Comparison of ENCODE assay signal across 13 cellular contexts in genomic region chr13:29508874-29509249, GRCh38.
DNase-seq lines count a peak whose midpoint lies in the region; TF ChIP-seq lines count a peak whose summit lies in the region.
"Had no signal": no experiment of that assay in that cellular context is flagged by ENCODE, and none has a peak within 500 bp of the region (broad histone marks: within the 10 kb centered on the region; RNA-seq: fewer than 3 reads in every experiment).

No MANE protein-coding gene starts in this region.

- in situ Hi-C loops in ACHN (cut with HindIII; ENCODE audit: low pct_ligation_motif_present, low pct_unique_long_range_greater_than_20kb, low sequenced_read_pairs) = no loop called here

- no peaks in the 10 kb centered on the region for H3K27me3 ChIP-seq in BE2C
- H3K27me3 ChIP-seq in Caco-2 (replicated peaks; ENCODE audit: control insufficient read depth, insufficient read depth, low read length) = no peaks in the 10 kb centered on the region
- H3K27me3 ChIP-seq in neural cell (ENCODE audit: insufficient read depth, low read depth, low read length) = no peaks in the 10 kb centered on the region

- H3K4me1 ChIP-seq in BE2C = peaks cover 39% of the 10 kb centered on the region
- peaks cover 14% of the 10 kb centered on the region for H3K4me1 ChIP-seq in Caco-2
- H3K4me1 ChIP-seq: foreskin keratinocyte had no signal

- H4K20me1 ChIP-seq in neural cell (ENCODE audit: insufficient read depth) = no peaks in the 10 kb centered on the region

- H3K9me2 ChIP-seq in neural cell (ENCODE audit: insufficient read depth, low read length) = no peaks in the 10 kb centered on the region

- H3K4me2 ChIP-seq in neural cell (ENCODE audit: low read length) = no peak overlapping the region

- no peaks in the 10 kb centered on the region for H3K9me3 Mint-ChIP-seq in Caco-2 (ENCODE audit: unreplicated experiment)
- no peaks in the 10 kb centered on the region for H3K9me3 Mint-ChIP-seq in brain
- H3K9me3 Mint-ChIP-seq in osteocyte (ENCODE audit: unreplicated experiment) = no peaks in the 10 kb centered on the region
- H3K9me3 Mint-ChIP-seq: activated CD4-positive, alpha-beta T cell treated with anti-CD3 and anti-CD28 coated beads, Interleukin-2, amount 10 ng/mL, durations not matched to agents 7 days and 5 days; mesothelial cell of epicardium; nephron progenitor cell had no signal

- H3K36me3 ChIP-seq in BE2C (peaks cover 29% of the 10 kb centered on the region), Caco-2 (ENCODE audit: control insufficient read depth, insufficient read depth, low read length) (0 out of 2 replicates have a peak, but pooled peaks cover 1% of the 10 kb centered on the region), neural cell (ENCODE audit: insufficient read depth, low read length) (no peaks in the 10 kb centered on the region)

- H3K27ac Mint-ChIP-seq in Caco-2 (ENCODE audit: unreplicated experiment) = peak overlapping the region; percentile 87
- peak overlapping the region in 4 of 5 experiments; percentile 17 to 86 (median 70) for H3K27ac Mint-ChIP-seq in brain
- H3K27ac Mint-ChIP-seq in osteocyte (ENCODE audit: unreplicated experiment) = no peak overlapping the region
- H3K27ac Mint-ChIP-seq: activated CD4-positive, alpha-beta T cell treated with anti-CD3 and anti-CD28 coated beads, Interleukin-2, amount 10 ng/mL, durations not matched to agents 7 days and 5 days; mesothelial cell of epicardium; nephron progenitor cell had no signal

- DNase-seq in BE2C (peak; percentile 67), Caco-2 (no peak), NCI-H2171 (lab: John Stamatoyannopoulos, UW) (no peak), ACHN (no peak), osteocyte (ENCODE audit: extremely low spot score, unreplicated experiment) (no peak)

- no TSS peak for BruUV-seq in Caco-2 (replicated peaks; lab: Mats Ljungman, UMichigan)

- no peaks in the 10 kb centered on the region for H3F3A ChIP-seq in neural cell (ENCODE audit: insufficient read depth, low read length, poor library complexity, severe bottlenecking)

- peaks cover 20% of the 10 kb centered on the region for H3K4me1 Mint-ChIP-seq in Caco-2 (ENCODE audit: low read depth, unreplicated experiment)
- H3K4me1 Mint-ChIP-seq in brain = peaks cover 66% of the 10 kb centered on the region
- peaks cover 36% of the 10 kb centered on the region for H3K4me1 Mint-ChIP-seq in osteocyte (ENCODE audit: unreplicated experiment)

- no peaks in the 10 kb centered on the region for H3K9me3 ChIP-seq in BE2C
- no peaks in the 10 kb centered on the region for H3K9me3 ChIP-seq in Caco-2
- no peaks in the 10 kb centered on the region for H3K9me3 ChIP-seq in neural cell (ENCODE audit: low read length)
- H3K9me3 ChIP-seq: thoracic aorta had no signal

- no peak for TF ChIP-seq EP300 in neural cell (conservative IDR thresholded peaks at IDR 0.05; ENCODE audit: poor library complexity, severe bottlenecking)

- TF ChIP-seq RAD21 in neural cell (conservative IDR thresholded peaks at IDR 0.05) = no peak

- no peaks in the 10 kb centered on the region for H3K79me2 ChIP-seq in neural cell (replicated peaks; ENCODE audit: insufficient read depth, low read length)

- H3K4me3 ChIP-seq in BE2C (ENCODE audit: low read depth, low read length) = no peak overlapping the region
- no peak overlapping the region for H3K4me3 ChIP-seq in Caco-2 (ENCODE audit: low read depth, low read length)
- peak overlapping the region; percentile 25 for H3K4me3 ChIP-seq in neural cell (ENCODE audit: low read length)
- H3K4me3 ChIP-seq: thoracic aorta had no signal

- H3K9ac ChIP-seq in neural cell (ENCODE audit: low read length) = peak overlapping the region; percentile 3

- H3K4me3 Mint-ChIP-seq in Caco-2 (ENCODE audit: unreplicated experiment) = peak overlapping the region; percentile 32
- H3K4me3 Mint-ChIP-seq in brain = no peak overlapping the region
- H3K4me3 Mint-ChIP-seq in osteocyte (ENCODE audit: unreplicated experiment) = no peak overlapping the region
- H3K4me3 Mint-ChIP-seq: activated CD4-positive, alpha-beta T cell treated with anti-CD3 and anti-CD28 coated beads, Interleukin-2, amount 10 ng/mL, durations not matched to agents 7 days and 5 days; activated naive CD8-positive, alpha-beta T cell; mesothelial cell of epicardium; nephron progenitor cell had no signal

- H3K36me3 Mint-ChIP-seq in Caco-2 (ENCODE audit: insufficient read depth, unreplicated experiment) (peaks cover 83% of the 10 kb centered on the region), brain (peaks cover 11% of the 10 kb centered on the region), osteocyte (ENCODE audit: unreplicated experiment) (peaks cover 24% of the 10 kb centered on the region)
- H3K36me3 Mint-ChIP-seq: activated naive CD8-positive, alpha-beta T cell had no signal

- POLR2A ChIA-PET in Caco-2 (lab: Charles Lee) = no interaction called here

- no peak overlapping the region for H3K27ac ChIP-seq in neural cell (ENCODE audit: low read length)
- H3K27ac ChIP-seq: foreskin keratinocyte, thoracic aorta had no signal

- no peak overlapping the region for H2AFZ ChIP-seq in neural cell (ENCODE audit: low read depth, low read length)

- no peaks in the 10 kb centered on the region for H3K27me3 Mint-ChIP-seq in Caco-2 (ENCODE audit: insufficient read depth, unreplicated experiment)
- no peaks in the 10 kb centered on the region for H3K27me3 Mint-ChIP-seq in brain
- H3K27me3 Mint-ChIP-seq in osteocyte (ENCODE audit: unreplicated experiment) = peaks cover 2% of the 10 kb centered on the region
- H3K27me3 Mint-ChIP-seq: activated naive CD8-positive, alpha-beta T cell had no signal

- TF ChIP-seq CTCF in BE2C (IDR thresholded peaks at IDR 0.05; ENCODE audit: low read depth, low read length) (no peak), Caco-2 (IDR thresholded peaks at IDR 0.05; ENCODE audit: insufficient read depth in 1 of 2, low read depth in 1 of 2, low read length in 1 of 2, severe bottlenecking in 1 of 2, unreplicated experiment in 1 of 2) (no peak), brain (conservative IDR thresholded peaks at IDR 0.05) (no peak), neural cell (IDR thresholded peaks at IDR 0.05; ENCODE audit: poor library complexity, severe bottlenecking) (no peak), osteocyte (IDR thresholded peaks at IDR 0.05) (no peak)

- intact Hi-C loops in Caco-2 (cut with micrococcal nuclease; ENCODE audit: unreplicated experiment) = loop anchor here (1.0 to 5.0 kb wide), 3 partner anchors 83 to 606 kb away; no protein-coding TSS in a partner anchor

- CTCF ChIA-PET in Caco-2 (lab: Charles Lee) = interaction anchor here (0.6 to 2.0 kb wide), 13 partner anchors 10 to 1048 kb away, joined by 3 to 14 read pairs (median 4); no protein-coding TSS in a partner anchor

TF ChIP-seq in neural cell, 6 proteins besides CTCF, POLR2A, EP300 and RAD21:
- TF ChIP-seq SMC3 (conservative IDR thresholded peaks at IDR 0.05; ENCODE audit: poor library complexity) (no peak), MXI1 (conservative IDR thresholded peaks at IDR 0.05; ENCODE audit: poor library complexity, severe bottlenecking) (no peak), TAF1 (IDR thresholded peaks at IDR 0.05; ENCODE audit: low read depth) (no peak), REST (IDR thresholded peaks at IDR 0.05; ENCODE audit: borderline replicate concordance) (no peak)
